Comparison of ENCODE assay signal across 1 cellular context in the genomic region with DNA sequence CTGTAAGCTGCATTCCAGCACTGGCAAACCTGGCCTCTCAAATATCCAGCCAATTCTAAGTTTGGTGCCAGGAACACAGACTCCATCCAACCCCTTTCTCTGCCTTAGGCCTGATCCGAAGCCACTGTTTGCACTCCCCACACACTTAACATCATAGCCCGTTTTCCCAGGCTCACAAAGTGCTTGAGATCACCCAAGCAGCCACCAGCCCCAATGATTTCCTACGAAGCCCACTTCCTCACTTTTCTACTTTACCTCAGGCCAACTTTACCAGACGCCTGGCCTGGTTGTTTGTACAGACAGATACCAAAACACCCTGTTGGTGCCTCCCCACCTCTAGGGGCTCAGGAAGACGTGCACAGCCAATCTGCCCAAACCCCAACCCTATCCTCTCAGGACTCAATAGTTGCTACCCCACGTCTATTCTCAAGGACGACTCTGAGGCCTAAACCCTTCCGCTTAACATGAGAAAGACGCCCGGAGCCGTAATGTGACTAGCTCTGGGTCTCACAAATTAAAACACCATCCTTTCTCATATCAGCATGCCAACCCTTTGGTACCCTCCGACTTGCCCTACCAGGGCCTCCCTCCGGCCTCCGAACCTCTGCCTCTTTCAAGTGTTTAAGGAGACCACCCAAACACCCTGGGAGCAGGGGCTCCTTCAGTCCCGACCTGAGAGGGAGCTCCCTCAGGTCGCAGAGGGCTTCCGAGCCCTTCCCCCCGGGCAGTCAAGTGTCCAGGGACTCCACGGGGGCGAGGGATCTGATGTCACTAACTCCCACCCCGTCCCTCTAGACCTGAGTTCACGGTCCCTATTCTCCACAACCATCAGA.
TF ChIP-seq lines count a peak whose summit lies in the region.

No MANE protein-coding gene starts in this region.

TF ChIP-seq in endothelial cell of umbilical vein, 7 proteins besides CTCF, POLR2A, EP300 and RAD21:
- TF ChIP-seq GATA2 (IDR thresholded peaks at IDR 0.05; ENCODE audit: insufficient read depth, insufficient read length, low read depth, low read length) (no peak), POLR2AphosphoS5 (IDR thresholded peaks at IDR 0.05; ENCODE audit: insufficient read depth, low read depth, low read length) (no peak), MYC (IDR thresholded peaks at IDR 0.05; ENCODE audit: low read depth, low read length) (no peak), FOS (IDR thresholded peaks at IDR 0.05; ENCODE audit: borderline replicate concordance, insufficient read depth, low read length) (no peak), EZH2 (IDR thresholded peaks at IDR 0.05; ENCODE audit: borderline replicate concordance, low read depth, low read length, severe bottlenecking) (no peak), JUN (IDR thresholded peaks at IDR 0.05; ENCODE audit: borderline replicate concordance, insufficient read depth, insufficient read length, low read depth) (no peak)
- TF ChIP-seq, protein P1, sequence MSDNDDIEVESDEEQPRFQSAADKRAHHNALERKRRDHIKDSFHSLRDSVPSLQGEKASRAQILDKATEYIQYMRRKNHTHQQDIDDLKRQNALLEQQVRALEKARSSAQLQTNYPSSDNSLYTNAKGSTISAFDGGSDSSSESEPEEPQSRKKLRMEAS (IDR thresholded peaks at IDR 0.05; ENCODE audit: insufficient read depth, insufficient read length) = no peak
